Comparison of ENCODE assay signal across 7 cellular contexts in genomic region chr15:27771892-27772291, GRCh38.
"Had no signal": no experiment of that assay in that cellular context is flagged by ENCODE, and none has a peak within 500 bp of the region (broad histone marks: within the 10 kb centered on the region; RNA-seq: fewer than 3 reads in every experiment).

No MANE protein-coding gene starts in this region.

- H2AFZ ChIP-seq: GM23248 had no signal

- H3K27ac ChIP-seq: GM23248 had no signal

- H3K4me3 ChIP-seq: GM23248 had no signal

- DNase-seq: GM23248, H9, HCEC 1CT, KBM-7 had no signal

- H3K9ac ChIP-seq: GM23248 had no signal

- FAIRE-seq: H1, H54, HTR-8/SVneo had no signal
